Comparison of ENCODE assay signal across 15 cellular contexts in genomic region chr14:44970907-44971306, GRCh38.
"Had no signal": no experiment of that assay in that cellular context is flagged by ENCODE, and none has a peak within 500 bp of the region (broad histone marks: within the 10 kb centered on the region; RNA-seq: fewer than 3 reads in every experiment).

No MANE protein-coding gene starts in this region.

- DNase-seq: activated gamma-delta T cell; activated naive CD8-positive, alpha-beta T cell treated with anti-CD3 and anti-CD28 coated beads for 36 hours; activated T-cell treated with anti-CD3 and anti-CD28 coated beads, Interleukin-2, amount 50 U/mL, for 1 hour; glutamatergic neuron; immature natural killer cell; left cardiac atrium; lower lobe of right lung; ovary; sigmoid colon; stimulated activated CD4-positive, alpha-beta T cell treated with anti-CD3 and anti-CD28 coated beads, Interleukin-12 subunit alpha, Interleukin-12 subunit beta, amount 100 ng/mL, for 4 hours; stimulated activated naive CD8-positive, alpha-beta T cell treated with anti-CD3 and anti-CD28 coated beads, Interleukin-15, amount 100 ng/mL, for 72 hours; testis; upper lobe of right lung had no signal

- H3K27ac ChIP-seq: esophagus muscularis mucosa, lower lobe of right lung, neural progenitor cell, ovary, sigmoid colon, testis, upper lobe of right lung had no signal

- H3K9me3 ChIP-seq: lower lobe of right lung, ovary, sigmoid colon, testis, upper lobe of right lung had no signal

- ATAC-seq: left cardiac atrium; lower lobe of right lung; stimulated activated naive CD8-positive, alpha-beta T cell treated with anti-CD3 and anti-CD28 coated beads, Interleukin-15, amount 100 ng/mL, for 72 hours; upper lobe of right lung had no signal

- H3K36me3 ChIP-seq: esophagus muscularis mucosa, lower lobe of right lung, ovary, upper lobe of right lung had no signal

- H3K27me3 ChIP-seq: esophagus muscularis mucosa, neural progenitor cell, ovary, sigmoid colon, testis, upper lobe of right lung had no signal

- H3K4me3 ChIP-seq: esophagus muscularis mucosa, lower lobe of right lung, neural progenitor cell, ovary, sigmoid colon, testis, upper lobe of right lung had no signal
